Comparison of ENCODE assay signal across 8 cellular contexts in the genomic region with DNA sequence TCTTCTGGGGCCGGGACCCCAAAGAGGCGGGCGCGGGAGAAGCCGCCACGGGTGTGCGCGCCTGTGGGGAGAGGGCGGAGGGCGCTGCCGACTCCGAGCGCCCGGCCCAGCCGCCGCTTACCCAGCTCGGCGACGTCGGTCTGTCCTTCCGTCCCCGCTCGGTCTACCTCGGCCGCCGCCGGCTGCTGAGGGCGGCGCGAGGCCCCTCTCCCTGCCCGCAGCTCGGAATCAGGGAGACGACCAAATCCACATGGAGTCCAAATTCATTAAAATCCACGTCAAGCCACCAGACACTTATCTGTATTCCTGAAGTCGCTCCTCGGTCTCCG. TPM values are rescaled to one million over a fixed set of nuclear protein-coding genes. Genes with fewer than 3 reads are reported as not detected.
DNase-seq lines count a peak whose midpoint lies in the region; ATAC-seq and TF ChIP-seq lines count a peak whose summit lies in the region.

No MANE protein-coding gene starts in this region.

- peaks cover 7% of the 10 kb centered on the region for H3K4me1 ChIP-seq in OCI-LY7 (ENCODE audit: insufficient read depth, low read length, poor library complexity, severe bottlenecking)
- peaks cover 29% of the 10 kb centered on the region for H3K4me1 ChIP-seq in mesodermal cell (ENCODE audit: control insufficient read depth, insufficient read depth, low read length, poor library complexity, severe bottlenecking)
- peaks cover 33% of the 10 kb centered on the region for H3K4me1 ChIP-seq in upper lobe of right lung

- H3K27me3 ChIP-seq in GM06990 (replicated peaks; ENCODE audit: control insufficient read depth, insufficient read depth, low read length) (peaks cover 2% of the 10 kb centered on the region), upper lobe of right lung (no peaks in the 10 kb centered on the region)

- DNase-seq in GM06990 (ENCODE audit: extremely low read depth, insufficient read length) (peak; percentile 41), OCI-LY7 (ENCODE audit: low spot score) (no peak), upper lobe of right lung (no peak), HK-2 (ENCODE audit: unreplicated experiment) (no peak)

- TF ChIP-seq CTCF in GM06990 (IDR thresholded peaks at IDR 0.05; ENCODE audit: insufficient read depth, low read length, poor library complexity, severe bottlenecking) (no peak), OCI-LY7 (conservative IDR thresholded peaks at IDR 0.05; ENCODE audit: low read length) (no peak), upper lobe of right lung (IDR thresholded peaks at IDR 0.05) (no peak)

- no peaks in the 10 kb centered on the region for H4K20me1 ChIP-seq in OCI-LY7 (ENCODE audit: insufficient read depth, low read length)

- intact Hi-C loops in OCI-LY7 (cut with micrococcal nuclease; ENCODE audit: unreplicated experiment) (no loop called here), upper lobe of right lung (cut with DNase I) (loop anchor here (10.0 kb wide), 2 partner anchors 109 to 219 kb away; no protein-coding TSS in a partner anchor)

- no peaks in the 10 kb centered on the region for H3K9me2 ChIP-seq in OCI-LY7 (ENCODE audit: insufficient read depth, low read length)

- POLR2A ChIA-PET in OCI-LY7 (lab: Charles Lee): no interaction called here

- H3K4me3 ChIP-seq in GM06990 (replicated peaks; ENCODE audit: low read depth, low read length): peak overlapping the region; percentile 68
- peak overlapping the region; percentile 67 for H3K4me3 ChIP-seq in OCI-LY7 (ENCODE audit: low read depth, low read length, poor library complexity, severe bottlenecking)
- peak overlapping the region; percentile 79 for H3K4me3 ChIP-seq in mesodermal cell (ENCODE audit: extremely low read depth, insufficient read depth, low read length, poor library complexity, severe bottlenecking)
- peak overlapping the region; percentile 92 for H3K4me3 ChIP-seq in upper lobe of right lung

- BruUV-seq in OCI-LY7 (replicated peaks; lab: Mats Ljungman, UMichigan): no TSS peak

- peak overlapping the region; percentile 80 for H3K4me2 ChIP-seq in OCI-LY7 (ENCODE audit: low read length)

- H3K36me3 ChIP-seq in GM06990 (ENCODE audit: control insufficient read depth, insufficient read depth, low read length): no peaks in the 10 kb centered on the region
- no peaks in the 10 kb centered on the region for H3K36me3 ChIP-seq in OCI-LY7 (ENCODE audit: insufficient read depth, low read length)
- H3K36me3 ChIP-seq in mesodermal cell (ENCODE audit: control insufficient read depth, insufficient read depth, low read length): peaks cover 25% of the 10 kb centered on the region
- no peaks in the 10 kb centered on the region for H3K36me3 ChIP-seq in upper lobe of right lung

- 0% methylated on average over 29 to 37 of the region's 37 CpGs for WGBS in mesodermal cell (ENCODE audit: insufficient coverage in 2 of 2), 2 experiments

- no peaks in the 10 kb centered on the region for H3K79me2 ChIP-seq in OCI-LY7 (ENCODE audit: insufficient read depth, low read depth, low read length)

- CTCF ChIA-PET in OCI-LY7 (lab: Charles Lee; ENCODE audit: unreplicated experiment): no interaction called here

- no peak overlapping the region for H2AFZ ChIP-seq in OCI-LY7 (ENCODE audit: low read length)

- H3K9me3 ChIP-seq in OCI-LY7 (ENCODE audit: low read length): no peaks in the 10 kb centered on the region
- H3K9me3 ChIP-seq in mesodermal cell (ENCODE audit: control insufficient read depth, low read length): no peaks in the 10 kb centered on the region
- H3K9me3 ChIP-seq in upper lobe of right lung: no peaks in the 10 kb centered on the region

- peak; percentile 15 for ATAC-seq in upper lobe of right lung
- no peak for ATAC-seq in HG03439 (IDR thresholded peaks at IDR 0.05; ENCODE audit: unreplicated experiment)
- ATAC-seq in HG02678 (IDR thresholded peaks at IDR 0.05; ENCODE audit: unreplicated experiment): no peak

- H3K27ac ChIP-seq in OCI-LY7 (ENCODE audit: low read depth, low read length, poor library complexity, severe bottlenecking) (no peak overlapping the region), cingulate gyrus (ENCODE audit: low read depth, low read length) (peak overlapping the region; percentile 72), mesodermal cell (ENCODE audit: low read depth, low read length, severe bottlenecking) (no peak overlapping the region), upper lobe of right lung (peak overlapping the region; percentile 88)

RNA-seq across cellular contexts. Expression of a gene that starts 0.7 kb away (rescaled TPM):
- not detected in 2 replicates for total RNA-seq in OCI-LY7 (2014; rRNA removed; shearing (Covaris generic))
- total RNA-seq in OCI-LY7 (2022): 0.20 and 0.23 TPM in 2 replicates
- 27.1 TPM for polyA plus RNA-seq in mesodermal cell (2013, experiment 1 of 2)
- 21.1 TPM for polyA plus RNA-seq in mesodermal cell (2013, experiment 2 of 2)
- 98.5 TPM for total RNA-seq in upper lobe of right lung

Comparison
In these comparisons a context has a peak if more than half of its experiments do, and no peak if none do; other contexts are left out.
1. H3K27ac ChIP-seq: peak in cingulate gyrus (single experiment) and upper lobe of right lung (single experiment); none in OCI-LY7 (single experiment) and mesodermal cell (single experiment).
2. RNA of a gene that starts 0.7 kb away (total RNA-seq): 98.5 TPM in upper lobe of right lung (single experiment); 0.20 to 0.23 TPM in OCI-LY7; every median in the first group is over 10 times any median in the second.
3. Peak in every context shown above with its lines, with median percentiles within 50 percentile points of each other: H3K4me3 ChIP-seq.